Comparison of ENCODE assay signal across 1 cellular context in genomic region chr1:23110391-23110790, GRCh38.
TF ChIP-seq lines count a peak whose summit lies in the region.

No MANE protein-coding gene starts in this region.

TF ChIP-seq in GM23338, 12 proteins besides CTCF, POLR2A, EP300 and RAD21 (continued from another document):
- TF ChIP-seq, protein P1, sequence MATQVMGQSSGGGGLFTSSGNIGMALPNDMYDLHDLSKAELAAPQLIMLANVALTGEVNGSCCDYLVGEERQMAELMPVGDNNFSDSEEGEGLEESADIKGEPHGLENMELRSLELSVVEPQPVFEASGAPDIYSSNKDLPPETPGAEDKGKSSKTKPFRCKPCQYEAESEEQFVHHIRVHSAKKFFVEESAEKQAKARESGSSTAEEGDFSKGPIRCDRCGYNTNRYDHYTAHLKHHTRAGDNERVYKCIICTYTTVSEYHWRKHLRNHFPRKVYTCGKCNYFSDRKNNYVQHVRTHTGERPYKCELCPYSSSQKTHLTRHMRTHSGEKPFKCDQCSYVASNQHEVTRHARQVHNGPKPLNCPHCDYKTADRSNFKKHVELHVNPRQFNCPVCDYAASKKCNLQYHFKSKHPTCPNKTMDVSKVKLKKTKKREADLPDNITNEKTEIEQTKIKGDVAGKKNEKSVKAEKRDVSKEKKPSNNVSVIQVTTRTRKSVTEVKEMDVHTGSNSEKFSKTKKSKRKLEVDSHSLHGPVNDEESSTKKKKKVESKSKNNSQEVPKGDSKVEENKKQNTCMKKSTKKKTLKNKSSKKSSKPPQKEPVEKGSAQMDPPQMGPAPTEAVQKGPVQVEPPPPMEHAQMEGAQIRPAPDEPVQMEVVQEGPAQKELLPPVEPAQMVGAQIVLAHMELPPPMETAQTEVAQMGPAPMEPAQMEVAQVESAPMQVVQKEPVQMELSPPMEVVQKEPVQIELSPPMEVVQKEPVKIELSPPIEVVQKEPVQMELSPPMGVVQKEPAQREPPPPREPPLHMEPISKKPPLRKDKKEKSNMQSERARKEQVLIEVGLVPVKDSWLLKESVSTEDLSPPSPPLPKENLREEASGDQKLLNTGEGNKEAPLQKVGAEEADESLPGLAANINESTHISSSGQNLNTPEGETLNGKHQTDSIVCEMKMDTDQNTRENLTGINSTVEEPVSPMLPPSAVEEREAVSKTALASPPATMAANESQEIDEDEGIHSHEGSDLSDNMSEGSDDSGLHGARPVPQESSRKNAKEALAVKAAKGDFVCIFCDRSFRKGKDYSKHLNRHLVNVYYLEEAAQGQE (IDR thresholded peaks at IDR 0.05; ENCODE audit: unreplicated experiment): no peak
- TF ChIP-seq ZNF331 (CRISPR knock-in tag; IDR thresholded peaks at IDR 0.05; ENCODE audit: low read depth) (no peak), ZNF462 (CRISPR knock-in tag; IDR thresholded peaks at IDR 0.05) (no peak), ZNF114 (CRISPR knock-in tag; IDR thresholded peaks at IDR 0.05) (no peak), POLR2AphosphoS5 (IDR thresholded peaks at IDR 0.05; ENCODE audit: low read depth) (no peak), EZH2phosphoT487 (IDR thresholded peaks at IDR 0.05; ENCODE audit: unreplicated experiment) (no peak), JUNB (IDR thresholded peaks at IDR 0.05; ENCODE audit: unreplicated experiment) (no peak), EZH2 (IDR thresholded peaks at IDR 0.05; ENCODE audit: low read depth, unreplicated experiment) (no peak)
- TF ChIP-seq, protein P2, sequence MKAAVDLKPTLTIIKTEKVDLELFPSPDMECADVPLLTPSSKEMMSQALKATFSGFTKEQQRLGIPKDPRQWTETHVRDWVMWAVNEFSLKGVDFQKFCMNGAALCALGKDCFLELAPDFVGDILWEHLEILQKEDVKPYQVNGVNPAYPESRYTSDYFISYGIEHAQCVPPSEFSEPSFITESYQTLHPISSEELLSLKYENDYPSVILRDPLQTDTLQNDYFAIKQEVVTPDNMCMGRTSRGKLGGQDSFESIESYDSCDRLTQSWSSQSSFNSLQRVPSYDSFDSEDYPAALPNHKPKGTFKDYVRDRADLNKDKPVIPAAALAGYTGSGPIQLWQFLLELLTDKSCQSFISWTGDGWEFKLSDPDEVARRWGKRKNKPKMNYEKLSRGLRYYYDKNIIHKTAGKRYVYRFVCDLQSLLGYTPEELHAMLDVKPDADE (IDR thresholded peaks at IDR 0.05): no peak
